Comparison of ENCODE assay signal across 24 cellular contexts in genomic region chr4:112585977-112586736, GRCh38.
"Had no signal": no experiment of that assay in that cellular context is flagged by ENCODE, and none has a peak within 500 bp of the region (broad histone marks: within the 10 kb centered on the region; RNA-seq: fewer than 3 reads in every experiment).

No MANE protein-coding gene starts in this region.

- H3K4me1 Mint-ChIP-seq: mesothelial cell of epicardium; naive B cell; stimulated activated naive B cell treated with anti-CD40 and anti-IgM and Interleukin-4, amounts not matched to agents 10 μg/mL and 1 μg/mL and 100 μg/mL, for 72 hours had no signal

- H3K4me1 ChIP-seq: colonic mucosa, lower lobe of right lung, pancreas, right lobe of liver, suprapubic skin, transverse colon, upper lobe of right lung, uterus had no signal

- H3K27me3 Mint-ChIP-seq: dendritic cell treated with granulocyte-macrophage colony-stimulating factor and Interleukin-4, amounts not matched to agents 40 ng/mL and 50 ng/mL, for 4 days; naive B cell; natural killer cell treated with Interleukin-12 subunit alpha and Interleukin-12 subunit beta and Interleukin-15 and Interleukin-18, amount 100 ng/mL, for 72 hours; stimulated activated naive B cell treated with anti-CD40 and anti-IgM and Interleukin-4, amounts not matched to agents 10 μg/mL and 1 μg/mL and 100 μg/mL, for 72 hours; stimulated activated naive CD8-positive, alpha-beta T cell treated with anti-CD3 and anti-CD28 coated beads, Interleukin-15, amount 100 ng/mL, for 72 hours had no signal

- H3K36me3 ChIP-seq: colonic mucosa, right lobe of liver, transverse colon, upper lobe of right lung, uterus had no signal

- H3K27me3 ChIP-seq: colonic mucosa, neutrophil, pancreas, right lobe of liver, suprapubic skin, transverse colon, upper lobe of right lung, uterus had no signal

- DNase-seq: colonic mucosa; effector CD8-positive, alpha-beta T cell; hypothalamus; left ventricle myocardium superior; lower lobe of right lung; mucosa of descending colon; naive B cell; pancreas; retina; right lobe of liver; small intestine; stimulated activated CD4-positive, alpha-beta T cell treated with anti-CD3 and anti-CD28 coated beads, Interleukin-15, amount 100 ng/mL, for 24 hours; stimulated activated CD4-positive, alpha-beta T cell treated with anti-CD3 and anti-CD28 coated beads, Interleukin-2, amount 100 ng/mL, for 48 hours; stimulated activated naive B cell treated with anti-CD40 and anti-IgM and Interleukin-4, amounts not matched to agents 10 μg/mL and 1 μg/mL and 100 μg/mL, for 72 hours; stimulated activated naive CD8-positive, alpha-beta T cell treated with anti-CD3 and anti-CD28 coated beads, Interleukin-15, amount 100 ng/mL, for 72 hours; transverse colon; upper lobe of right lung; uterus had no signal

- H3K4me3 Mint-ChIP-seq: dendritic cell treated with granulocyte-macrophage colony-stimulating factor and Interleukin-4, amounts not matched to agents 40 ng/mL and 50 ng/mL, for 4 days; mesothelial cell of epicardium; naive B cell; natural killer cell treated with Interleukin-12 subunit alpha and Interleukin-12 subunit beta and Interleukin-15 and Interleukin-18, amount 100 ng/mL, for 72 hours; neural crest cell; stimulated activated naive B cell treated with anti-CD40 and anti-IgM and Interleukin-4, amounts not matched to agents 10 μg/mL and 1 μg/mL and 100 μg/mL, for 72 hours; stimulated activated naive CD8-positive, alpha-beta T cell treated with anti-CD3 and anti-CD28 coated beads, Interleukin-15, amount 100 ng/mL, for 72 hours had no signal

- H3K27ac ChIP-seq: colonic mucosa, lower lobe of right lung, neutrophil, pancreas, right lobe of liver, suprapubic skin, transverse colon, upper lobe of right lung, uterus had no signal

- H3K9me3 Mint-ChIP-seq: dendritic cell treated with granulocyte-macrophage colony-stimulating factor and Interleukin-4, amounts not matched to agents 40 ng/mL and 50 ng/mL, for 4 days; mesothelial cell of epicardium; naive B cell; natural killer cell treated with Interleukin-12 subunit alpha and Interleukin-12 subunit beta and Interleukin-15 and Interleukin-18, amount 100 ng/mL, for 72 hours; neural crest cell; stimulated activated naive B cell treated with anti-CD40 and anti-IgM and Interleukin-4, amounts not matched to agents 10 μg/mL and 1 μg/mL and 100 μg/mL, for 72 hours; stimulated activated naive CD8-positive, alpha-beta T cell treated with anti-CD3 and anti-CD28 coated beads, Interleukin-15, amount 100 ng/mL, for 72 hours had no signal

- H3K9me3 ChIP-seq: colonic mucosa, lower lobe of right lung, mucosa of descending colon, neutrophil, pancreas, right lobe of liver, suprapubic skin, transverse colon, upper lobe of right lung, uterus had no signal

- H3K27ac Mint-ChIP-seq: dendritic cell treated with granulocyte-macrophage colony-stimulating factor and Interleukin-4, amounts not matched to agents 40 ng/mL and 50 ng/mL, for 4 days; mesothelial cell of epicardium; naive B cell; natural killer cell treated with Interleukin-12 subunit alpha and Interleukin-12 subunit beta and Interleukin-15 and Interleukin-18, amount 100 ng/mL, for 72 hours; stimulated activated naive B cell treated with anti-CD40 and anti-IgM and Interleukin-4, amounts not matched to agents 10 μg/mL and 1 μg/mL and 100 μg/mL, for 72 hours; stimulated activated naive CD8-positive, alpha-beta T cell treated with anti-CD3 and anti-CD28 coated beads, Interleukin-15, amount 100 ng/mL, for 72 hours had no signal

- H3K4me3 ChIP-seq: colonic mucosa, lower lobe of right lung, mucosa of descending colon, pancreas, right lobe of liver, suprapubic skin, transverse colon, upper lobe of right lung, uterus had no signal

- ATAC-seq: left ventricle myocardium superior; lower lobe of right lung; mucosa of descending colon; natural killer cell treated with Interleukin-12 subunit alpha and Interleukin-12 subunit beta and Interleukin-15 and Interleukin-18, amount 100 ng/mL, for 72 hours; pancreas; right lobe of liver; stimulated activated naive B cell treated with anti-CD40 and anti-IgM and Interleukin-4, amounts not matched to agents 10 μg/mL and 1 μg/mL and 100 μg/mL, for 72 hours; stimulated activated naive CD8-positive, alpha-beta T cell treated with anti-CD3 and anti-CD28 coated beads, Interleukin-15, amount 100 ng/mL, for 72 hours; upper lobe of right lung had no signal
